ENCODE assay signal across 17 cellular contexts in the genomic region with DNA sequence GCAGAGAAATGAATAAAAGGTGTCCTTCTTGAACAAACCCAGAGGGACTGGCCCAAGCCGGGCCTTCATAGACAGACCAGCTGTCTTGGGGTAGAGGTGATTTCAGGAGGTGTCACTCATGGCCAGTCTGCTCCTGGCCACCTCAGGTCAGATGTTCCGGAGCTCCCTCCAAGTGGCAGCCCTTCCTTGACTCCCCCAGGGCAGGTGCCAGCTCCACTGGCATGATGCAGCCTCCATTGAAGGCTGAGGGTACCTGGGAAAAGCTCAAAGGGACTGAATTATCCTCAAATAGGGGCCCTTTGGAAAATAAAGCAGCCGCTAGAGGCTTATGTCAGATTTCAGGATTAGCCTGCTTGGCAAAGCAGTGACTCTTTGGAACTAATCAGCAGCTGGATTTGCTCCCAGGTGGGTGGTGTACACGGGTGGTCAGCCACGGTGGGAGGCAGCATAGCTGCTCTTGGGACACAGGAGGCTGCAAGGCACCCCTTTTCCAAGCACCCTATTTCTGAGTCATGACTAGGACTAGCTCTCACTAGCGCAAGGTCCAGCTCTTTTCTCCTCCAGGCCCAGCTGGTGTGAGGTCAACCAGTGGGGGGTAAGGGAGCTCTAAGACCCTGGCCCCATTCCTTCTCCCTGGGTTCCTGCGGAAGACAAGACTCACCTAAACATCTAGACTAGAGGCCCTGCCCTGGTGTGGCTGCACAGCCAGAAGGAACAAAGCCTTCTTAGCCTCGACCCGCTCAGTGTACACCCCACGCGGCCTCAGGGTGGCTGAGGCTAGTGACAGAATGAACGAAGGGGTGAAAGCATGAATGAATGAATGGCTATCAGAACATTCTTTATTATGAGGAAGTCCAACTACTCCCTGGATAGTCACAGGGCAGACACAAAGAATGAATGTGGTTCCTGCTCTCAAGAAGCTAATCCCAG. TPM values are rescaled to one million over a fixed set of nuclear protein-coding genes. Genes with fewer than 3 reads are reported as not detected.
DNase-seq lines count a peak whose midpoint lies in the region; ATAC-seq and TF ChIP-seq lines count a peak whose summit lies in the region.
"Had no signal": no experiment of that assay in that cellular context is flagged by ENCODE, and none has a peak within 500 bp of the region (broad histone marks: within the 10 kb centered on the region; RNA-seq: fewer than 3 reads in every experiment).

No MANE protein-coding gene starts in this region.

- peak in 3 of 7 donors; percentile 10 to 49 (median 13) for DNase-seq in adrenal gland
- DNase-seq in right atrium auricular region (ENCODE audit: low spot score) = no peak
- DNase-seq in sigmoid colon = peak; percentile 56
- DNase-seq in stimulated activated effector memory CD8-positive, alpha-beta T cell treated with anti-CD3 and anti-CD28 coated beads, Interleukin-12 subunit alpha, Interleukin-12 subunit beta, amount 100 ng/mL, for 72 hours (ENCODE audit: low spot score in 2 of 2) = no peak
- no peak for DNase-seq in BE2C
- no peak for DNase-seq in HUDEP-2 (lab: John Stamatoyannopoulos, UW; ENCODE audit: unreplicated experiment in 76 of 76)
- DNase-seq: activated CD8-positive, alpha-beta memory T cell treated with anti-CD3 and anti-CD28 coated beads, Interleukin-2, amount 50 U/mL, for 48 hours; immature natural killer cell; NCI-H2029; nucleus accumbens had no signal

- H3K27me3 ChIP-seq in BLaER1 (no peaks in the 10 kb centered on the region), adrenal gland (no peaks in the 10 kb centered on the region), right atrium auricular region (no peaks in the 10 kb centered on the region), sigmoid colon (no peaks in the 10 kb centered on the region), BE2C (no peaks in the 10 kb centered on the region)

- no peak for ATAC-seq in HG02884 (IDR thresholded peaks at IDR 0.05; ENCODE audit: unreplicated experiment)
- no peak for ATAC-seq in stimulated activated effector memory CD8-positive, alpha-beta T cell treated with anti-CD3 and anti-CD28 coated beads, Interleukin-12 subunit alpha, Interleukin-12 subunit beta, amount 100 ng/mL, for 72 hours
- ATAC-seq: T-helper 17 cell had no signal

- WGBS in adrenal gland, 4 donors = 84 to 92% (median 87%) methylated on average over 8 to 12 of the region's 12 CpGs
- 86 to 89% methylated on average over 12 of the region's 12 CpGs for WGBS in sigmoid colon, 2 donors

- H3K27ac ChIP-seq in BLaER1 (no peak overlapping the region), adrenal gland (peak overlapping the region in 4 of 5 donors; percentile 68 to 99 (median 80)), right atrium auricular region (peak overlapping the region; percentile 96 to 97), sigmoid colon (peak overlapping the region; percentile 96 to 98 (median 98))

- H4K20me1 ChIP-seq in BLaER1 = peaks cover 78% of the 10 kb centered on the region

- H3K4me3 ChIP-seq in BLaER1 = no peak overlapping the region
- H3K4me3 ChIP-seq in adrenal gland = no peak overlapping the region
- H3K4me3 ChIP-seq in right atrium auricular region = no peak overlapping the region
- no peak overlapping the region for H3K4me3 ChIP-seq in sigmoid colon
- H3K4me3 ChIP-seq in BE2C (ENCODE audit: low read depth, low read length) = no peak overlapping the region

- no peak overlapping the region for H3K4me3 Mint-ChIP-seq in stimulated activated effector memory CD8-positive, alpha-beta T cell treated with anti-CD3 and anti-CD28 coated beads, Interleukin-12 subunit alpha, Interleukin-12 subunit beta, amount 100 ng/mL, for 72 hours
- H3K4me3 Mint-ChIP-seq: activated naive CD8-positive, alpha-beta T cell; central memory CD8-positive, alpha-beta T cell; immature natural killer cell; mesothelial cell of epicardium; T-helper 17 cell had no signal

- TF ChIP-seq CTCF in adrenal gland (IDR thresholded peaks at IDR 0.05) = no peak
- no peak for TF ChIP-seq CTCF in right atrium auricular region (IDR thresholded peaks at IDR 0.05)
- TF ChIP-seq CTCF in sigmoid colon (IDR thresholded peaks at IDR 0.05) = no peak
- TF ChIP-seq CTCF in BE2C (IDR thresholded peaks at IDR 0.05; ENCODE audit: low read depth, low read length) = no peak

- intact Hi-C loops in adrenal gland (cut with DNase I) = no loop called here
- intact Hi-C loops in sigmoid colon (cut with DNase I) = no loop called here

- H3K4me1 ChIP-seq in BLaER1 (peaks cover 78% of the 10 kb centered on the region), adrenal gland (replicated peaks in 1 of 2) (peaks cover 35 to 63% of the 10 kb centered on the region in 2 donors), right atrium auricular region (peaks cover 0 to 91% of the 10 kb centered on the region in 2 donors), sigmoid colon (peaks cover 0 to 67% (median 61%) of the 10 kb centered on the region in 4 donors), BE2C (peaks cover 61% of the 10 kb centered on the region)
- H3K4me1 ChIP-seq: Caco-2 had no signal

- no peak for TF ChIP-seq POLR2A in adrenal gland (IDR thresholded peaks at IDR 0.05)
- TF ChIP-seq POLR2A in sigmoid colon (IDR thresholded peaks at IDR 0.05) = no peak

- H3K36me3 Mint-ChIP-seq in stimulated activated effector memory CD8-positive, alpha-beta T cell treated with anti-CD3 and anti-CD28 coated beads, Interleukin-12 subunit alpha, Interleukin-12 subunit beta, amount 100 ng/mL, for 72 hours = peaks cover 18% of the 10 kb centered on the region

- H3K27ac Mint-ChIP-seq in stimulated activated effector memory CD8-positive, alpha-beta T cell treated with anti-CD3 and anti-CD28 coated beads, Interleukin-12 subunit alpha, Interleukin-12 subunit beta, amount 100 ng/mL, for 72 hours = no peak overlapping the region
- H3K27ac Mint-ChIP-seq: activated naive CD8-positive, alpha-beta T cell; mesothelial cell of epicardium had no signal

- TF ChIP-seq EP300 in sigmoid colon (IDR thresholded peaks at IDR 0.05) = no peak

- peak overlapping the region; percentile 72 for H3K4me2 ChIP-seq in BLaER1

- H3K36me3 ChIP-seq in BLaER1 (peaks cover 42% of the 10 kb centered on the region), adrenal gland (replicated peaks in 1 of 2) (peaks cover 0 to 31% of the 10 kb centered on the region in 2 donors), right atrium auricular region (peaks cover 50% of the 10 kb centered on the region), sigmoid colon (peaks cover 32 to 44% (median 41%) of the 10 kb centered on the region in 4 donors), BE2C (peaks cover 3% of the 10 kb centered on the region; the same call in 1 of the 2 replicates)

- H3K9me3 ChIP-seq in BLaER1 (no peaks in the 10 kb centered on the region), adrenal gland (replicated peaks in 1 of 3) (no peaks in the 10 kb centered on the region), right atrium auricular region (no peaks in the 10 kb centered on the region), sigmoid colon (no peaks in the 10 kb centered on the region), BE2C (no peaks in the 10 kb centered on the region)
- H3K9me3 ChIP-seq: Caco-2 had no signal

- H3K9ac ChIP-seq in BLaER1 = no peak overlapping the region

- no peaks in the 10 kb centered on the region for H3K9me3 Mint-ChIP-seq in stimulated activated effector memory CD8-positive, alpha-beta T cell treated with anti-CD3 and anti-CD28 coated beads, Interleukin-12 subunit alpha, Interleukin-12 subunit beta, amount 100 ng/mL, for 72 hours
- H3K9me3 Mint-ChIP-seq: central memory CD8-positive, alpha-beta T cell; immature natural killer cell; mesothelial cell of epicardium had no signal

- H3K4me1 Mint-ChIP-seq in stimulated activated effector memory CD8-positive, alpha-beta T cell treated with anti-CD3 and anti-CD28 coated beads, Interleukin-12 subunit alpha, Interleukin-12 subunit beta, amount 100 ng/mL, for 72 hours = peaks cover 6% of the 10 kb centered on the region
- H3K4me1 Mint-ChIP-seq: T-helper 17 cell had no signal

RNA-seq across cellular contexts. Expression of a gene that starts 29.3 kb away (rescaled TPM):
- total RNA-seq in adrenal gland (10 to 100 TPM; 33.0 to 50.1 (median 42.9) TPM), right atrium auricular region (10 to 100 TPM; 19.5 to 26.0 TPM), sigmoid colon (10 to 100 TPM; 32.3 to 54.6 (median 41.8) TPM)
- polyA plus RNA-seq in adrenal gland (10 to 100 TPM; 23.7 to 44.2 (median 29.2) TPM), sigmoid colon (10 to 100 TPM; 25.2 to 36.3 (median 25.3) TPM)
- polyA plus RNA-seq in BE2C (2012; ENCODE audit: insufficient read depth, insufficient read length, low read depth) = 28.3 TPM

RNA-seq across cellular contexts. Expression of a gene that starts 45.3 kb away (rescaled TPM):
- total RNA-seq in adrenal gland (1 to 10 TPM in 3 of 8 donors, under 1 TPM in 5; 0.17 to 1.8 (median 0.51) TPM), right atrium auricular region (1 to 10 TPM; 1.1 to 1.7 TPM), sigmoid colon (1 to 10 TPM in 1 of 4 donors, under 1 TPM in 3; 0.49 to 1.6 (median 0.77) TPM)
- polyA plus RNA-seq in adrenal gland (under 1 TPM; 0.22 to 0.30 (median 0.24) TPM), sigmoid colon (under 1 TPM; under 0.01 to 0.60 (median under 0.01) TPM)
- 0.14 TPM for polyA plus RNA-seq in BE2C (2012; ENCODE audit: insufficient read depth, insufficient read length, low read depth)
- polyA plus RNA-seq: immature natural killer cell had no signal
